Comparison of ENCODE assay signal across 8 cellular contexts in genomic region chr22:31943206-31943975, GRCh38. TPM values are rescaled to one million over a fixed set of nuclear protein-coding genes. Genes with fewer than 3 reads are reported as not detected.
DNase-seq lines count a peak whose midpoint lies in the region; ATAC-seq and TF ChIP-seq lines count a peak whose summit lies in the region.

No MANE protein-coding gene starts in this region.

- H3K27ac ChIP-seq in SJSA1 (peak overlapping the region; percentile 97), sigmoid colon (peak overlapping the region; percentile 95 to 100 (median 98))

- intact Hi-C loops in sigmoid colon (cut with DNase I): loop anchor here (10.0 kb wide), 2 partner anchors 189 to 531 kb away; partner anchors contain the start of genes DEPDC5, FBXO7 and PRR14L

- TF ChIP-seq CTCF in GM12864 (IDR thresholded peaks at IDR 0.05; ENCODE audit: low read depth, low read length, missing control alignments) (no peak), fibroblast of the aortic adventitia (IDR thresholded peaks at IDR 0.05; ENCODE audit: insufficient read depth, low read length) (no peak), sigmoid colon (IDR thresholded peaks at IDR 0.05) (no peak)

- peaks cover 5% of the 10 kb centered on the region for H3K9me3 ChIP-seq in SJSA1 (replicated peaks)
- no peaks in the 10 kb centered on the region for H3K9me3 ChIP-seq in sigmoid colon

- DNase-seq in GM12864 (ENCODE audit: low read depth) (no peak), SJSA1 (ENCODE audit: low read depth in 1 of 2, low spot score in 2 of 2) (no peak), fibroblast of the aortic adventitia (ENCODE audit: low read depth) (no peak), sigmoid colon (no peak), dedifferentiated amniotic fluid mesenchymal stem cell (ENCODE audit: extremely low spot score) (no peak), DMS79 treated with DMSO at 0.1 percent for 48 hours (lab: John Stamatoyannopoulos, UW) (no peak)

- no peak for TF ChIP-seq POLR2A in sigmoid colon (IDR thresholded peaks at IDR 0.05)

- H3K4me3 ChIP-seq in GM12864 (ENCODE audit: low read depth, low read length): peak overlapping the region; percentile 78
- peak overlapping the region; percentile 100 for H3K4me3 ChIP-seq in SJSA1
- H3K4me3 ChIP-seq in fibroblast of the aortic adventitia (ENCODE audit: low read depth, low read length): peak overlapping the region; percentile 74
- peak overlapping the region; percentile 35 to 96 (median 87) for H3K4me3 ChIP-seq in sigmoid colon

- peaks cover 39% of the 10 kb centered on the region for H3K36me3 ChIP-seq in SJSA1
- H3K36me3 ChIP-seq in sigmoid colon: peaks cover 0 to 4% (median 0%) of the 10 kb centered on the region in 4 donors

- peaks cover 28% of the 10 kb centered on the region for H3K4me1 ChIP-seq in SJSA1 (replicated peaks)
- H3K4me1 ChIP-seq in sigmoid colon: peaks cover 0 to 35% (median 24%) of the 10 kb centered on the region in 4 donors

- no peak for TF ChIP-seq EP300 in sigmoid colon (IDR thresholded peaks at IDR 0.05)

- ATAC-seq in HG03457 (IDR thresholded peaks at IDR 0.05; ENCODE audit: unreplicated experiment) (no peak), HG02938 (IDR thresholded peaks at IDR 0.05; ENCODE audit: unreplicated experiment) (no peak)

- WGBS in sigmoid colon, 2 donors: 40 to 45% methylated on average over 15 of the region's 15 CpGs

- H3K27me3 ChIP-seq in SJSA1 (replicated peaks): no peaks in the 10 kb centered on the region
- no peaks in the 10 kb centered on the region for H3K27me3 ChIP-seq in sigmoid colon

RNA-seq across cellular contexts. Expression of gene YWHAH, which starts 0.9 kb away (rescaled TPM):
- total RNA-seq in SJSA1 (2014; rRNA removed; shearing (Covaris generic)): 236 and 273 TPM in 2 replicates
- total RNA-seq in fibroblast of the aortic adventitia (ENCODE audit: low replicate concordance): 169 and 174 TPM in 2 replicates
- 100 to 1,000 TPM in 2 of 4 donors, 10 to 100 TPM in 2; 91.8 to 114 (median 101) TPM for total RNA-seq in sigmoid colon
- 100 to 1,000 TPM in 2 of 3 donors, 10 to 100 TPM in 1; 85.8 to 171 (median 130) TPM for polyA plus RNA-seq in sigmoid colon
